Comparison of ENCODE assay signal across 1 cellular context in genomic region chr22:19176732-19177131, GRCh38.
TF ChIP-seq lines count a peak whose summit lies in the region.

No MANE protein-coding gene starts in this region.

TF ChIP-seq in HEK293, 187 proteins besides CTCF, POLR2A, EP300 and RAD21 (continued from another document):
- no peak; the same call in 1 of the 2 replicates for TF ChIP-seq PATZ1 (tag by site-specific recombination; IDR thresholded peaks at IDR 0.05)
- no peak for TF ChIP-seq ZNF449 (tag by site-specific recombination; IDR thresholded peaks at IDR 0.05)
- peak; percentile 59 for TF ChIP-seq ZBTB20 (tag by site-specific recombination; IDR thresholded peaks at IDR 0.05)
- no peak for TF ChIP-seq ZSCAN23 (tag by site-specific recombination; IDR thresholded peaks at IDR 0.05)
- peak; percentile 49; the same call in 1 of the 2 replicates for TF ChIP-seq ZBTB48 (tag by site-specific recombination; IDR thresholded peaks at IDR 0.05)
- no peak for TF ChIP-seq ZIC2 (tag by site-specific recombination; IDR thresholded peaks at IDR 0.05)
- TF ChIP-seq ELK4 (IDR thresholded peaks at IDR 0.05; ENCODE audit: borderline replicate concordance, low read depth, low read length), result no peak
- no peak for TF ChIP-seq ZNF704 (tag by site-specific recombination; IDR thresholded peaks at IDR 0.05)
- TF ChIP-seq ZNF692 (tag by site-specific recombination; IDR thresholded peaks at IDR 0.05), result 0 out of 2 replicates have a peak, but pooled peaks have one; percentile 8
- no peak for TF ChIP-seq ZBTB21 (tag by site-specific recombination; IDR thresholded peaks at IDR 0.05)
- TF ChIP-seq INSM2 (tag by site-specific recombination; IDR thresholded peaks at IDR 0.05), result no peak
- no peak for TF ChIP-seq ZFHX2 (tag by site-specific recombination; conservative IDR thresholded peaks at IDR 0.05)
- no peak for TF ChIP-seq SP3 (tag by site-specific recombination; IDR thresholded peaks at IDR 0.05)
- TF ChIP-seq ATF2 (tag by site-specific recombination; IDR thresholded peaks at IDR 0.05; ENCODE audit: low read depth), result no peak
- peak; percentile 52 for TF ChIP-seq SCRT2 (tag by site-specific recombination; IDR thresholded peaks at IDR 0.05)
- no peak for TF ChIP-seq ZSCAN30 (tag by site-specific recombination; IDR thresholded peaks at IDR 0.05)
- no peak for TF ChIP-seq MZF1 (tag by site-specific recombination; IDR thresholded peaks at IDR 0.05; ENCODE audit: borderline replicate concordance)
- no peak for TF ChIP-seq ZNF174 (tag by site-specific recombination; IDR thresholded peaks at IDR 0.05)
- no peak for TF ChIP-seq FEZF1 (tag by site-specific recombination; IDR thresholded peaks at IDR 0.05)
- peak; percentile 87 for TF ChIP-seq ZNF423 (tag by site-specific recombination; IDR thresholded peaks at IDR 0.05)
- no peak for TF ChIP-seq KLF10 (tag by site-specific recombination; IDR thresholded peaks at IDR 0.05)
- TF ChIP-seq ZNF280D (tag by site-specific recombination; IDR thresholded peaks at IDR 0.05), result no peak
- TF ChIP-seq ZNF701 (tag by site-specific recombination; IDR thresholded peaks at IDR 0.05), result no peak
- peak; percentile 35; the same call in 1 of the 2 replicates for TF ChIP-seq KLF17 (tag by site-specific recombination; IDR thresholded peaks at IDR 0.05)
- no peak for TF ChIP-seq ZNF211 (tag by site-specific recombination; IDR thresholded peaks at IDR 0.05; ENCODE audit: low read depth)
